ENCODE assay signal across 6 cellular contexts in the genomic region with DNA sequence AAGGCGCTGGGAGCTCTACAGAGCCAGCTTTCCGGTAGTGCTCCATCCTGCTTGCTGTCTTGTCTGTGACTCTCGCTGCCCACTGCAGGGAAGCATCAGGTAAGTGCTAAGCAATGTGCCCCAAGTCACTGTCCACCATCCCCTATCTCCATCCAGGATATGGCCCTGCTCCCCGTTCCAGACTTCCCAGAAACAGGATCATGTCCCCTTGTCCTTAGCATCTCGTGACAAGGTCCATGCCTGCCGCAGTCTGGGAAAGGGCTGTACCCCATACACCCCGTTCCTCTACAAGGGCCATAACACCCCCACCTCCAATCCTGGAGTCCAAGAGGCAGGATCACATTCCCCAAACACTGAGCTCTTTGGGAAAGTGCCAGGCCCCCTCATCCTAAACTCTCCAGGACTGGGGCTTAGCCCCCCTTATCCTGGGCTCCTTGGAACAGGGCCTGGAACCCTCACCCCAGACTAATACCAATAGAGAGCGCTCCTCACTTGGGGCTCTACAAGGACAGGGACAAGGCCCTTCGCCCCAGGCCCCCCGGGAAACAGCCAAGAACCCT. TPM values are rescaled to one million over a fixed set of nuclear protein-coding genes. Genes with fewer than 3 reads are reported as not detected.
DNase-seq lines count a peak whose midpoint lies in the region; ATAC-seq and TF ChIP-seq lines count a peak whose summit lies in the region.

No MANE protein-coding gene starts in this region.

- TF ChIP-seq POLR2A in lower leg skin (IDR thresholded peaks at IDR 0.05), result no peak

- H3K36me3 Mint-ChIP-seq in activated CD8-positive, alpha-beta T cell treated with anti-CD3 and anti-CD28 coated beads, Interleukin-2, amount 10 ng/mL, durations not matched to agents 7 days and 5 days (ENCODE audit: low read depth), result peaks cover 10% of the 10 kb centered on the region

- H3K4me3 ChIP-seq in lower leg skin (ENCODE audit: low read depth, poor library complexity, severe bottlenecking), result peak overlapping the region; percentile 43

- peaks cover 18% of the 10 kb centered on the region for H3K4me1 Mint-ChIP-seq in activated CD8-positive, alpha-beta T cell treated with anti-CD3 and anti-CD28 coated beads, Interleukin-2, amount 10 ng/mL, durations not matched to agents 7 days and 5 days (ENCODE audit: low read depth)

- no peak for DNase-seq in activated CD8-positive, alpha-beta T cell treated with anti-CD3 and anti-CD28 coated beads, Interleukin-2, amount 10 ng/mL, durations not matched to agents 7 days and 5 days
- DNase-seq in lower leg skin (ENCODE audit: low spot score in 2 of 2) (no peak), NCI-H510A (lab: John Stamatoyannopoulos, UW) (no peak)
- DNase-seq in stimulated activated CD8-positive, alpha-beta memory T cell treated with anti-CD3 and anti-CD28 coated beads, Interleukin-4, amount 100 ng/mL, for 48 hours, result no peak

- CTCF ChIA-PET in activated CD8-positive, alpha-beta T cell treated with anti-CD3 and anti-CD28 coated beads, Interleukin-2, amount 10 ng/mL, durations not matched to agents 7 days and 5 days (lab: Charles Lee), result interaction anchor here (0.7 to 8.3 kb wide), 5 partner anchors 8 to 91 kb away, joined by 3 to 171 read pairs (median 8); partner anchors contain the start of genes DCTN3 and SIGMAR1

- POLR2A ChIA-PET in activated CD8-positive, alpha-beta T cell treated with anti-CD3 and anti-CD28 coated beads, Interleukin-2, amount 10 ng/mL, durations not matched to agents 7 days and 5 days (lab: Charles Lee), result interaction anchor here (0.7 to 2.1 kb wide), 3 partner anchors 9 to 23 kb away, joined by 3 to 12 read pairs (median 11); partner anchors contain the start of gene DCTN3

- no peaks in the 10 kb centered on the region for H3K27me3 Mint-ChIP-seq in activated CD8-positive, alpha-beta T cell treated with anti-CD3 and anti-CD28 coated beads, Interleukin-2, amount 10 ng/mL, durations not matched to agents 7 days and 5 days (ENCODE audit: low read depth)

- peak overlapping the region; percentile 88 for H3K4me3 Mint-ChIP-seq in activated CD8-positive, alpha-beta T cell treated with anti-CD3 and anti-CD28 coated beads, Interleukin-2, amount 10 ng/mL, durations not matched to agents 7 days and 5 days

- 64 to 68% methylated on average over 9 to 10 of the region's 10 CpGs for WGBS in lower leg skin, 2 donors

- ATAC-seq in GM21526 (IDR thresholded peaks at IDR 0.05; ENCODE audit: low FRiP score, unreplicated experiment), result peak; percentile 5
- peak; percentile 10 for ATAC-seq in activated CD8-positive, alpha-beta T cell treated with anti-CD3 and anti-CD28 coated beads, Interleukin-2, amount 10 ng/mL, durations not matched to agents 7 days and 5 days
- no peak for ATAC-seq in HG02884 (IDR thresholded peaks at IDR 0.05; ENCODE audit: unreplicated experiment)

- TF ChIP-seq CTCF in lower leg skin (IDR thresholded peaks at IDR 0.05), result no peak

- H3K27ac Mint-ChIP-seq in activated CD8-positive, alpha-beta T cell treated with anti-CD3 and anti-CD28 coated beads, Interleukin-2, amount 10 ng/mL, durations not matched to agents 7 days and 5 days, result peak overlapping the region; percentile 95

- H3K9me3 Mint-ChIP-seq in activated CD8-positive, alpha-beta T cell treated with anti-CD3 and anti-CD28 coated beads, Interleukin-2, amount 10 ng/mL, durations not matched to agents 7 days and 5 days (ENCODE audit: insufficient read depth), result no peaks in the 10 kb centered on the region

- intact Hi-C loops in lower leg skin (cut with DNase I; ENCODE audit: low total_unique reads), result no loop called here

RNA-seq across cellular contexts. Expression of gene RPP25L, which starts 0.6 kb away (rescaled TPM):
- 10 to 100 TPM; 23.2 to 26.4 TPM for total RNA-seq in activated CD8-positive, alpha-beta T cell treated with anti-CD3 and anti-CD28 coated beads, Interleukin-2, amount 10 ng/mL, durations not matched to agents 7 days and 5 days
- 10 to 100 TPM; 17.0 to 39.0 (median 26.6) TPM for total RNA-seq in lower leg skin

RNA-seq across cellular contexts. Expression of gene DCTN3, which starts 9.0 kb away (rescaled TPM):
- total RNA-seq in activated CD8-positive, alpha-beta T cell treated with anti-CD3 and anti-CD28 coated beads, Interleukin-2, amount 10 ng/mL, durations not matched to agents 7 days and 5 days, result 100 to 1,000 TPM; 134 to 140 TPM
- 100 to 1,000 TPM in 3 of 4 donors, 10 to 100 TPM in 1; 80.8 to 166 (median 127) TPM for total RNA-seq in lower leg skin

RNA-seq across cellular contexts. Expression of gene ARID3C, which starts 17.5 kb away (rescaled TPM):
- total RNA-seq in activated CD8-positive, alpha-beta T cell treated with anti-CD3 and anti-CD28 coated beads, Interleukin-2, amount 10 ng/mL, durations not matched to agents 7 days and 5 days, result under 1 TPM in 1 of 2 experiments, not detected in 1; 0.34 TPM
- total RNA-seq in lower leg skin, result under 1 TPM in 2 of 4 donors, not detected in 2; 0.23 to 0.34 TPM

RNA-seq across cellular contexts. Expression of gene CNTFR, which starts 21.8 kb away (rescaled TPM):
- total RNA-seq in activated CD8-positive, alpha-beta T cell treated with anti-CD3 and anti-CD28 coated beads, Interleukin-2, amount 10 ng/mL, durations not matched to agents 7 days and 5 days, result not detected
- total RNA-seq in lower leg skin, result 10 to 100 TPM in 1 of 4 donors, 1 to 10 TPM in 3; 2.5 to 13.4 (median 3.9) TPM

RNA-seq across cellular contexts. Expression of gene SIGMAR1, which starts 26.3 kb away (rescaled TPM):
- 10 to 100 TPM; 66.7 to 66.9 TPM for total RNA-seq in activated CD8-positive, alpha-beta T cell treated with anti-CD3 and anti-CD28 coated beads, Interleukin-2, amount 10 ng/mL, durations not matched to agents 7 days and 5 days
- total RNA-seq in lower leg skin, result 100 to 1,000 TPM in 3 of 4 donors, 10 to 100 TPM in 1; 99.1 to 130 (median 107) TPM
